ENCODE assay signal across 1 cellular context in genomic region chr5:135492319-135492626, GRCh38.
TF ChIP-seq lines count a peak whose summit lies in the region.

No MANE protein-coding gene starts in this region.

TF ChIP-seq in HepG2, 621 proteins besides CTCF, POLR2A, EP300 and RAD21:
- no peak for TF ChIP-seq SKI (IDR thresholded peaks at IDR 0.05; ENCODE audit: partially characterized antibody)
- TF ChIP-seq, protein P1, sequence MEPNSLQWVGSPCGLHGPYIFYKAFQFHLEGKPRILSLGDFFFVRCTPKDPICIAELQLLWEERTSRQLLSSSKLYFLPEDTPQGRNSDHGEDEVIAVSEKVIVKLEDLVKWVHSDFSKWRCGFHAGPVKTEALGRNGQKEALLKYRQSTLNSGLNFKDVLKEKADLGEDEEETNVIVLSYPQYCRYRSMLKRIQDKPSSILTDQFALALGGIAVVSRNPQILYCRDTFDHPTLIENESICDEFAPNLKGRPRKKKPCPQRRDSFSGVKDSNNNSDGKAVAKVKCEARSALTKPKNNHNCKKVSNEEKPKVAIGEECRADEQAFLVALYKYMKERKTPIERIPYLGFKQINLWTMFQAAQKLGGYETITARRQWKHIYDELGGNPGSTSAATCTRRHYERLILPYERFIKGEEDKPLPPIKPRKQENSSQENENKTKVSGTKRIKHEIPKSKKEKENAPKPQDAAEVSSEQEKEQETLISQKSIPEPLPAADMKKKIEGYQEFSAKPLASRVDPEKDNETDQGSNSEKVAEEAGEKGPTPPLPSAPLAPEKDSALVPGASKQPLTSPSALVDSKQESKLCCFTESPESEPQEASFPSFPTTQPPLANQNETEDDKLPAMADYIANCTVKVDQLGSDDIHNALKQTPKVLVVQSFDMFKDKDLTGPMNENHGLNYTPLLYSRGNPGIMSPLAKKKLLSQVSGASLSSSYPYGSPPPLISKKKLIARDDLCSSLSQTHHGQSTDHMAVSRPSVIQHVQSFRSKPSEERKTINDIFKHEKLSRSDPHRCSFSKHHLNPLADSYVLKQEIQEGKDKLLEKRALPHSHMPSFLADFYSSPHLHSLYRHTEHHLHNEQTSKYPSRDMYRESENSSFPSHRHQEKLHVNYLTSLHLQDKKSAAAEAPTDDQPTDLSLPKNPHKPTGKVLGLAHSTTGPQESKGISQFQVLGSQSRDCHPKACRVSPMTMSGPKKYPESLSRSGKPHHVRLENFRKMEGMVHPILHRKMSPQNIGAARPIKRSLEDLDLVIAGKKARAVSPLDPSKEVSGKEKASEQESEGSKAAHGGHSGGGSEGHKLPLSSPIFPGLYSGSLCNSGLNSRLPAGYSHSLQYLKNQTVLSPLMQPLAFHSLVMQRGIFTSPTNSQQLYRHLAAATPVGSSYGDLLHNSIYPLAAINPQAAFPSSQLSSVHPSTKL (CRISPR knock-in tag; IDR thresholded peaks at IDR 0.05) = 0 out of 2 replicates have a peak, but pooled peaks have one; percentile 5
- peak; percentile 20; the same call in 1 of the 2 replicates for TF ChIP-seq HNF4A (CRISPR knock-in tag; IDR thresholded peaks at IDR 0.05)
- peak; percentile 62; the same call in 1 of the 2 replicates for TF ChIP-seq CEBPB (IDR thresholded peaks at IDR 0.05; ENCODE audit: borderline replicate concordance, low read depth, low read length)
- TF ChIP-seq CEBPG (CRISPR knock-in tag; IDR thresholded peaks at IDR 0.05) = peak; percentile 57; the same call in 1 of the 2 replicates
- TF ChIP-seq, protein P2, sequence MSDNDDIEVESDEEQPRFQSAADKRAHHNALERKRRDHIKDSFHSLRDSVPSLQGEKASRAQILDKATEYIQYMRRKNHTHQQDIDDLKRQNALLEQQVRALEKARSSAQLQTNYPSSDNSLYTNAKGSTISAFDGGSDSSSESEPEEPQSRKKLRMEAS (IDR thresholded peaks at IDR 0.05) = peak; percentile 17; the same call in 1 of the 2 replicates
- no peak for TF ChIP-seq ZNF260 (CRISPR knock-in tag; IDR thresholded peaks at IDR 0.05; ENCODE audit: borderline replicate concordance, low read depth)
